1 cellular context compared by ENCODE assay signal in the genomic region with DNA sequence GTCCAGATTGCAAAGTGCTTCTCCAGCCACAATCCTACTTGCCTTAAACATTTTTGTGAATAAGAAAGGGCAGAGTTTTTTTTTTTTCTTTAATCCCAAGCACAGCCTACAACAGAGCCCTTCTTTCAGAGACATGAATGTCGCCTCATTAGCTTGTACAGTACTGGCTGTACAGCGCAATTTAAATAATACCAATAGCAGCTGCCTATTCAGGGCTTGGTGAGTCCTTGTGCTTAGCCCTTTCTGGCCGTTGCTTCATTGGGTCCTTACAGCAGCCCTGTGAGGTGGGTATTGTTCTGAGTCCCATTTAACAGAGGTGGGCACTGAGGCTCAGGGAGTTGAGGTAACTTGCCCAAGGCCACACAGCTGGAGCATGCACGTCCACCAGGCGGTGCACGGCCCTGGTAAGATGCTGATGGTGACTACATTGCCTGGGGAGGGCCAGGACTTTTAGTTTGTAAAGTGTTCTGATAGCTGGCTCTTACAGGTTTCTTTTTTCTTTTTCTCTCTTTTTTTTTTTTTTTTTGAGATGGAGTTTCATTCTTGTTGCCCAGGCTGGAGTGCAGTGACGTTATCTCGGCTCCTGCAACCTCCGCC.
TF ChIP-seq lines count a peak whose summit lies in the region.

No MANE protein-coding gene starts in this region.

TF ChIP-seq in GM23338, 12 proteins besides CTCF, POLR2A, EP300 and RAD21 (continued from another document):
- TF ChIP-seq, protein P1, sequence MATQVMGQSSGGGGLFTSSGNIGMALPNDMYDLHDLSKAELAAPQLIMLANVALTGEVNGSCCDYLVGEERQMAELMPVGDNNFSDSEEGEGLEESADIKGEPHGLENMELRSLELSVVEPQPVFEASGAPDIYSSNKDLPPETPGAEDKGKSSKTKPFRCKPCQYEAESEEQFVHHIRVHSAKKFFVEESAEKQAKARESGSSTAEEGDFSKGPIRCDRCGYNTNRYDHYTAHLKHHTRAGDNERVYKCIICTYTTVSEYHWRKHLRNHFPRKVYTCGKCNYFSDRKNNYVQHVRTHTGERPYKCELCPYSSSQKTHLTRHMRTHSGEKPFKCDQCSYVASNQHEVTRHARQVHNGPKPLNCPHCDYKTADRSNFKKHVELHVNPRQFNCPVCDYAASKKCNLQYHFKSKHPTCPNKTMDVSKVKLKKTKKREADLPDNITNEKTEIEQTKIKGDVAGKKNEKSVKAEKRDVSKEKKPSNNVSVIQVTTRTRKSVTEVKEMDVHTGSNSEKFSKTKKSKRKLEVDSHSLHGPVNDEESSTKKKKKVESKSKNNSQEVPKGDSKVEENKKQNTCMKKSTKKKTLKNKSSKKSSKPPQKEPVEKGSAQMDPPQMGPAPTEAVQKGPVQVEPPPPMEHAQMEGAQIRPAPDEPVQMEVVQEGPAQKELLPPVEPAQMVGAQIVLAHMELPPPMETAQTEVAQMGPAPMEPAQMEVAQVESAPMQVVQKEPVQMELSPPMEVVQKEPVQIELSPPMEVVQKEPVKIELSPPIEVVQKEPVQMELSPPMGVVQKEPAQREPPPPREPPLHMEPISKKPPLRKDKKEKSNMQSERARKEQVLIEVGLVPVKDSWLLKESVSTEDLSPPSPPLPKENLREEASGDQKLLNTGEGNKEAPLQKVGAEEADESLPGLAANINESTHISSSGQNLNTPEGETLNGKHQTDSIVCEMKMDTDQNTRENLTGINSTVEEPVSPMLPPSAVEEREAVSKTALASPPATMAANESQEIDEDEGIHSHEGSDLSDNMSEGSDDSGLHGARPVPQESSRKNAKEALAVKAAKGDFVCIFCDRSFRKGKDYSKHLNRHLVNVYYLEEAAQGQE (IDR thresholded peaks at IDR 0.05; ENCODE audit: unreplicated experiment), result no peak
- TF ChIP-seq POLR2AphosphoS5 (IDR thresholded peaks at IDR 0.05; ENCODE audit: low read depth) (no peak), ZNF114 (CRISPR knock-in tag; IDR thresholded peaks at IDR 0.05) (no peak), EZH2phosphoT487 (IDR thresholded peaks at IDR 0.05; ENCODE audit: unreplicated experiment) (no peak), NANOG (IDR thresholded peaks at IDR 0.05; ENCODE audit: borderline replicate concordance) (no peak), JUNB (IDR thresholded peaks at IDR 0.05; ENCODE audit: unreplicated experiment) (no peak), EZH2 (IDR thresholded peaks at IDR 0.05; ENCODE audit: low read depth, unreplicated experiment) (no peak), CREB1 (CRISPR knock-in tag; IDR thresholded peaks at IDR 0.05; ENCODE audit: low read depth) (no peak)
- TF ChIP-seq, protein P2, sequence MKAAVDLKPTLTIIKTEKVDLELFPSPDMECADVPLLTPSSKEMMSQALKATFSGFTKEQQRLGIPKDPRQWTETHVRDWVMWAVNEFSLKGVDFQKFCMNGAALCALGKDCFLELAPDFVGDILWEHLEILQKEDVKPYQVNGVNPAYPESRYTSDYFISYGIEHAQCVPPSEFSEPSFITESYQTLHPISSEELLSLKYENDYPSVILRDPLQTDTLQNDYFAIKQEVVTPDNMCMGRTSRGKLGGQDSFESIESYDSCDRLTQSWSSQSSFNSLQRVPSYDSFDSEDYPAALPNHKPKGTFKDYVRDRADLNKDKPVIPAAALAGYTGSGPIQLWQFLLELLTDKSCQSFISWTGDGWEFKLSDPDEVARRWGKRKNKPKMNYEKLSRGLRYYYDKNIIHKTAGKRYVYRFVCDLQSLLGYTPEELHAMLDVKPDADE (IDR thresholded peaks at IDR 0.05), result no peak
- TF ChIP-seq, protein P3, sequence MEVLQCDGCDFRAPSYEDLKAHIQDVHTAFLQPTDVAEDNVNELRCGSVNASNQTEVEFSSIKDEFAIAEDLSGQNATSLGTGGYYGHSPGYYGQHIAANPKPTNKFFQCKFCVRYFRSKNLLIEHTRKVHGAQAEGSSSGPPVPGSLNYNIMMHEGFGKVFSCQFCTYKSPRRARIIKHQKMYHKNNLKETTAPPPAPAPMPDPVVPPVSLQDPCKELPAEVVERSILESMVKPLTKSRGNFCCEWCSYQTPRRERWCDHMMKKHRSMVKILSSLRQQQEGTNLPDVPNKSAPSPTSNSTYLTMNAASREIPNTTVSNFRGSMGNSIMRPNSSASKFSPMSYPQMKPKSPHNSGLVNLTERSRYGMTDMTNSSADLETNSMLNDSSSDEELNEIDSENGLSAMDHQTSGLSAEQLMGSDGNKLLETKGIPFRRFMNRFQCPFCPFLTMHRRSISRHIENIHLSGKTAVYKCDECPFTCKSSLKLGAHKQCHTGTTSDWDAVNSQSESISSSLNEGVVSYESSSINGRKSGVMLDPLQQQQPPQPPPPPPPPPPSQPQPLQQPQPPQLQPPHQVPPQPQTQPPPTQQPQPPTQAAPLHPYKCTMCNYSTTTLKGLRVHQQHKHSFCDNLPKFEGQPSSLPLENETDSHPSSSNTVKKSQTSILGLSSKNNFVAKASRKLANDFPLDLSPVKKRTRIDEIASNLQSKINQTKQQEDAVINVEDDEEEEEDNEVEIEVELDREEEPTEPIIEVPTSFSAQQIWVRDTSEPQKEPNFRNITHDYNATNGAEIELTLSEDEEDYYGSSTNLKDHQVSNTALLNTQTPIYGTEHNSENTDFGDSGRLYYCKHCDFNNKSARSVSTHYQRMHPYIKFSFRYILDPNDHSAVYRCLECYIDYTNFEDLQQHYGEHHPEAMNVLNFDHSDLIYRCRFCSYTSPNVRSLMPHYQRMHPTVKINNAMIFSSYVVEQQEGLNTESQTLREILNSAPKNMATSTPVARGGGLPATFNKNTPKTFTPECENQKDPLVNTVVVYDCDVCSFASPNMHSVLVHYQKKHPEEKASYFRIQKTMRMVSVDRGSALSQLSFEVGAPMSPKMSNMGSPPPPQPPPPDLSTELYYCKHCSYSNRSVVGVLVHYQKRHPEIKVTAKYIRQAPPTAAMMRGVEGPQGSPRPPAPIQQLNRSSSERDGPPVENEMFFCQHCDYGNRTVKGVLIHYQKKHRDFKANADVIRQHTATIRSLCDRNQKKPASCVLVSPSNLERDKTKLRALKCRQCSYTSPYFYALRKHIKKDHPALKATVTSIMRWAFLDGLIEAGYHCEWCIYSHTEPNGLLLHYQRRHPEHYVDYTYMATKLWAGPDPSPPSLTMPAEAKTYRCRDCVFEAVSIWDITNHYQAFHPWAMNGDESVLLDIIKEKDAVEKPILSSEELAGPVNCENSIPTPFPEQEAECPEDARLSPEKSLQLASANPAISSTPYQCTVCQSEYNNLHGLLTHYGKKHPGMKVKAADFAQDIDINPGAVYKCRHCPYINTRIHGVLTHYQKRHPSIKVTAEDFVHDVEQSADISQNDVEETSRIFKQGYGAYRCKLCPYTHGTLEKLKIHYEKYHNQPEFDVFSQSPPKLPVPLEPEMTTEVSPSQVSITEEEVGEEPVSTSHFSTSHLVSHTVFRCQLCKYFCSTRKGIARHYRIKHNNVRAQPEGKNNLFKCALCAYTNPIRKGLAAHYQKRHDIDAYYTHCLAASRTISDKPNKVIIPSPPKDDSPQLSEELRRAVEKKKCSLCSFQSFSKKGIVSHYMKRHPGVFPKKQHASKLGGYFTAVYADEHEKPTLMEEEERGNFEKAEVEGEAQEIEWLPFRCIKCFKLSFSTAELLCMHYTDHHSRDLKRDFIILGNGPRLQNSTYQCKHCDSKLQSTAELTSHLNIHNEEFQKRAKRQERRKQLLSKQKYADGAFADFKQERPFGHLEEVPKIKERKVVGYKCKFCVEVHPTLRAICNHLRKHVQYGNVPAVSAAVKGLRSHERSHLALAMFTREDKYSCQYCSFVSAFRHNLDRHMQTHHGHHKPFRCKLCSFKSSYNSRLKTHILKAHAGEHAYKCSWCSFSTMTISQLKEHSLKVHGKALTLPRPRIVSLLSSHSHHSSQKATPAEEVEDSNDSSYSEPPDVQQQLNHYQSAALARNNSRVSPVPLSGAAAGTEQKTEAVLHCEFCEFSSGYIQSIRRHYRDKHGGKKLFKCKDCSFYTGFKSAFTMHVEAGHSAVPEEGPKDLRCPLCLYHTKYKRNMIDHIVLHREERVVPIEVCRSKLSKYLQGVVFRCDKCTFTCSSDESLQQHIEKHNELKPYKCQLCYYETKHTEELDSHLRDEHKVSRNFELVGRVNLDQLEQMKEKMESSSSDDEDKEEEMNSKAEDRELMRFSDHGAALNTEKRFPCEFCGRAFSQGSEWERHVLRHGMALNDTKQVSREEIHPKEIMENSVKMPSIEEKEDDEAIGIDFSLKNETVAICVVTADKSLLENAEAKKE (CRISPR knock-in tag; IDR thresholded peaks at IDR 0.05), result no peak
